14 cellular contexts compared by ENCODE assay signal in genomic region chr2:28263690-28264089, GRCh38.
"Had no signal": no experiment of that assay in that cellular context is flagged by ENCODE, and none has a peak within 500 bp of the region (broad histone marks: within the 10 kb centered on the region; RNA-seq: fewer than 3 reads in every experiment).

No MANE protein-coding gene starts in this region.

- ATAC-seq: activated CD4-positive, CD25-positive, alpha-beta regulatory T cell treated with anti-CD3 and anti-CD28 coated beads, Interleukin-2, amount 50 U/mL, for 24 hours; activated naive CD8-positive, alpha-beta T cell treated with anti-CD3 and anti-CD28 coated beads, Interleukin-2, amount 50 U/mL, for 24 hours; heart left ventricle; left lung; natural killer cell; right lobe of liver had no signal

- DNase-seq: activated CD4-positive, alpha-beta memory T cell treated with anti-CD3 and anti-CD28 coated beads, Interleukin-2, amount 10 ng/mL, durations not matched to agents 7 days and 5 days; activated CD4-positive, alpha-beta T cell treated with anti-CD3 and anti-CD28 coated beads, Interleukin-2, amount 10 ng/mL, durations not matched to agents 24 days and 14 days; activated gamma-delta T cell; activated naive CD4-positive, alpha-beta T cell treated with anti-CD3 and anti-CD28 coated beads, Interleukin-2, amount 50 U/mL, for 16 hours; activated naive CD8-positive, alpha-beta T cell treated with anti-CD3 and anti-CD28 coated beads, Interleukin-2, amount 50 U/mL, for 24 hours; cerebellar nuclear complex; heart left ventricle; left lung; natural killer cell; right lobe of liver; stimulated activated CD4-positive, alpha-beta T cell treated with anti-CD3 and anti-CD28 coated beads, Interleukin-1b, Interleukin-23, amount 100 ng/mL, for 48 hours; substantia nigra; thyroid gland had no signal
